ENCODE assay signal across 8 cellular contexts in the genomic region with DNA sequence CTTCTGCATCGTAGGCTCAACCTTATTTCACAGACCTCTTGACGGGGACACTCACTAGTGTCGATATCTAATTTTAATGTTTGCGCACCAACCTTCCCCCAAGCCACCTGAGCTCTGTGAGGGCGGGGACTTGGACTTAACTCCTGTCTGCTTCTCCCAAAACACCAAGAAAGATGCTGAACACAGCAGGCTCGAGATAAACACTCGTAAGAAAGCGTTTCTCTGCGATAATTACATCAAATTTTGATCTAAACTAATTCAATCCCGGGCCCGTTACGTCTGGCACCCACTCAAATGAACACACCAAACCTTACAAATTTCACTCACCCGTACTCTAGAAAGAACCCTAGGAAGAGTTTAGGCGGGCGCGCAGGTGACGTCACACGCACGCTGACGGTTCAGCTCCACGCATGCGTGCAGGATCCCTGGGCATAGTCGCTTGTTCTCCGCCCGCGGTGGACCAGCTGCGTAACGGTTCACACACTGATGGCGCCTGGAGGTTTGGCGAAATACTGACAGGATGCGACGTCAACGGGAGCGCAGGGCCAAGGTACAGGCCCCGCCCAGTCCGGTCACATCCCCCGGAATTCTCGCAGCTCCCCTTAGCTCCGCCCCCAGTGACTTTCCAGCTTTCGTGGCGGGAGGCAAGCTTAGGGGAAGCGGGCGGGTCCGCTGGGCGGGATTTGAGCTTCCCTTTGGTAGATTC.
A peak's percentile ranks its signal among the peaks of the same experiment; 100 is the strongest.
DNase-seq lines count a peak whose midpoint lies in the region; ATAC-seq lines count a peak whose summit lies in the region.

A gene with protein sequence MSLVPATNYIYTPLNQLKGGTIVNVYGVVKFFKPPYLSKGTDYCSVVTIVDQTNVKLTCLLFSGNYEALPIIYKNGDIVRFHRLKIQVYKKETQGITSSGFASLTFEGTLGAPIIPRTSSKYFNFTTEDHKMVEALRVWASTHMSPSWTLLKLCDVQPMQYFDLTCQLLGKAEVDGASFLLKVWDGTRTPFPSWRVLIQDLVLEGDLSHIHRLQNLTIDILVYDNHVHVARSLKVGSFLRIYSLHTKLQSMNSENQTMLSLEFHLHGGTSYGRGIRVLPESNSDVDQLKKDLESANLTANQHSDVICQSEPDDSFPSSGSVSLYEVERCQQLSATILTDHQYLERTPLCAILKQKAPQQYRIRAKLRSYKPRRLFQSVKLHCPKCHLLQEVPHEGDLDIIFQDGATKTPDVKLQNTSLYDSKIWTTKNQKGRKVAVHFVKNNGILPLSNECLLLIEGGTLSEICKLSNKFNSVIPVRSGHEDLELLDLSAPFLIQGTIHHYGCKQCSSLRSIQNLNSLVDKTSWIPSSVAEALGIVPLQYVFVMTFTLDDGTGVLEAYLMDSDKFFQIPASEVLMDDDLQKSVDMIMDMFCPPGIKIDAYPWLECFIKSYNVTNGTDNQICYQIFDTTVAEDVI (minus strand): TSS at position 359 of the 706 bp plus-strand sequence. CDS start 32,652 bp downstream, outside the sequence.

- H3K4me3 ChIP-seq in BLaER1 treated with 17β-estradiol and CSF1 and Interleukin-3, amounts not matched to agents 10 nM and 100 nM, result peak within 1 kb of the TSS; percentile 65 to 90 (median 80)

- peak; percentile 99 for ATAC-seq in GM19351 (IDR thresholded peaks at IDR 0.05; ENCODE audit: unreplicated experiment)
- ATAC-seq in HG03521 (IDR thresholded peaks at IDR 0.05; ENCODE audit: unreplicated experiment), result peak; percentile 100

- H3K9me3 ChIP-seq in BLaER1 treated with 17β-estradiol and CSF1 and Interleukin-3, amounts not matched to agents 10 nM and 100 nM (replicated peaks in 1 of 11), result no peaks in the 10 kb centered on the region

- no peaks in the 10 kb centered on the region for H3K27me3 ChIP-seq in BLaER1 treated with 17β-estradiol and CSF1 and Interleukin-3, amounts not matched to agents 10 nM and 100 nM

- DNase-seq in NCI-H748 (lab: John Stamatoyannopoulos, UW; ENCODE audit: unreplicated experiment), result peak; percentile 99
- DNase-seq in activated CD4-positive, alpha-beta T cell treated with anti-CD3 and anti-CD28 coated beads, Interleukin-2, amount 50 U/mL, for 1 hour, result peak; percentile 96
- peak; percentile 99 for DNase-seq in dedifferentiated amniotic fluid mesenchymal stem cell (ENCODE audit: extremely low spot score)
- peak; percentile 99 for DNase-seq in left kidney (ENCODE audit: low read depth, low spot score)
- peak; percentile 97 to 98 for DNase-seq in stimulated activated CD4-positive, alpha-beta T cell treated with anti-CD3 and anti-CD28 coated beads, Interleukin-2, amount 100 ng/mL, for 24 hours

- H3K4me1 ChIP-seq in BLaER1 treated with 17β-estradiol and CSF1 and Interleukin-3, amounts not matched to agents 10 nM and 100 nM, result peaks cover 9 to 31% (median 17%) of the 10 kb centered on the region in 10 experiments; a peak in 19 of 20 replicates

- H3K36me3 ChIP-seq in BLaER1 treated with 17β-estradiol and CSF1 and Interleukin-3, amounts not matched to agents 10 nM and 100 nM, result peaks cover 2 to 37% (median 17%) of the 10 kb centered on the region in 11 experiments; a peak in 17 of 22 replicates

- H3K4me2 ChIP-seq in BLaER1 treated with 17β-estradiol and CSF1 and Interleukin-3, amounts not matched to agents 10 nM and 100 nM, result peak within 1 kb of the TSS; percentile 64 to 92 (median 85)

- peak within 1 kb of the TSS; percentile 69 to 90 (median 83) for H3K27ac ChIP-seq in BLaER1 treated with 17β-estradiol and CSF1 and Interleukin-3, amounts not matched to agents 10 nM and 100 nM

- H4K20me1 ChIP-seq in BLaER1 treated with 17β-estradiol and CSF1 and Interleukin-3, amounts not matched to agents 10 nM and 100 nM, result no peaks in the 10 kb centered on the region; a peak in 1 of 22 replicates

- H3K9ac ChIP-seq in BLaER1 treated with 17β-estradiol and CSF1 and Interleukin-3, amounts not matched to agents 10 nM and 100 nM, result peak within 1 kb of the TSS; percentile 73 to 92 (median 85)

Comparison
In these comparisons a context has a peak if more than half of its experiments do, and no peak if none do; other contexts are left out.
1. Peak in every context shown above with its lines: DNase-seq, ATAC-seq, H3K4me3 ChIP-seq and H3K27ac ChIP-seq.